ENCODE assay signal across 8 cellular contexts in the genomic region with DNA sequence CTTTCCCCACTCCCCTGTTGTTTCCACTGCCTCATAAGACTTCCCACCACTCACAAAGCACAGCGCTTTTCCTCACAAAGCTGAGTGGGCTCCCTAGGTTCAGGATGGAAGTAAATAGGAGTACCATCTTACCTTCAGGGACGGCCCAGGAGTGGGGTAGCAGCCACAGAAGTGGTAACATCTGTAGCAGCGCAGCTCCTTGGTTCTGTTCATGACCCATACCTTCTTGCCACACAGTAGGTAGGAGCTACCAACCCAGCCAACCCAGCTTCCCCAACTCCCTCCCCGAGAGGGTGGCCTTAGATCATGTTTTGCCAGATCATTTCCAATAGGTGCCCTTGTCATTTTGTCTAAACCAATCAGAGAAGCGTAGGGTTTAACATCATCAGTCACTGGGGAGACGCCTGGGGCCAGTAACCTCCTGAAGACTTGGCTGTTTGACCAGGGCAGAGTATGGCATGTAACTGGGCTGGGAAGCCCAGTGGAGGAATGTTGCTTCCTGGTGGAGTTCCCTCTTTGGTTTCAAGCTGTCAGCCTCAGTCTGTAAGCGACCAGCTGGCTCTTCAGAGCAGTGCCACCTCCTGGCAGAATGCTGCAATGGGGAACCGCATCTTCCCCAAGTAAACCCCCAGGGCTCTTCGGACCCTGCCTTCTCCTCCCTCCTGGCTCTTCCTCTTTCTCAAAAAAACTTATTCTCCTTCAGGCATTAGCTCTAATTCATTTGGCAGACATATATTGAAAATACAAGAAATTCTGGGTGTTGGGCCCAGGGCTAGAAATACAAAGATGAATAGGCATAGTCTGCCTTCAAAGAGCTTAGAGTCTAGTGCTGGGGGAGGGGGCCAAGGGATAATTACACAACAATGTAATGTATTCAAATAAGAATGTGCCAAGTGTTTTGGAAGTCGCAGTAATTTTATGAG.
DNase-seq lines count a peak whose midpoint lies in the region; ATAC-seq, FAIRE-seq and TF ChIP-seq lines count a peak whose summit lies in the region.

Gene HLA-DMA, minus strand, starts transcription at position 281 of the 923 bp plus-strand sequence. Its CDS starts 61 bp downstream, at position 220.

- peak; percentile 88 for ATAC-seq in GM18502 (IDR thresholded peaks at IDR 0.05; ENCODE audit: poor library complexity, unreplicated experiment)
- ATAC-seq in HG02884 (IDR thresholded peaks at IDR 0.05; ENCODE audit: unreplicated experiment), result peak; percentile 75

- DNase-seq in AG04449 (ENCODE audit: low read depth, low spot score) (peak; percentile 93), NCI-H2196 (lab: John Stamatoyannopoulos, UW; ENCODE audit: unreplicated experiment) (peak; percentile 84), left kidney (ENCODE audit: low read depth, low spot score) (peak; percentile 89)
- DNase-seq in activated CD4-positive, alpha-beta T cell treated with anti-CD3 and anti-CD28 coated beads for 1 hour, result peak; percentile 62
- DNase-seq in stimulated activated CD4-positive, alpha-beta T cell treated with anti-CD3 and anti-CD28 coated beads, Interleukin-2, amount 100 ng/mL, for 4 hours (ENCODE audit: low read depth), result peak; percentile 67

- POLR2A ChIA-PET in AG04449 (lab: Yijun Ruan, JAX), result interaction anchor here (0.6 to 4.2 kb wide), 6 partner anchors 13 to 31 kb away, joined by 3 to 58 read pairs (median 4); partner anchors contain the start of gene BRD2

- H3K4me3 ChIP-seq in AG04449 (ENCODE audit: low read depth, low read length), result no peak within 1 kb of the TSS

- peak; percentile 84 for TF ChIP-seq CTCF in AG04449 (IDR thresholded peaks at IDR 0.05; ENCODE audit: insufficient read depth, low read length, missing control alignments)

- peak; percentile 68 for FAIRE-seq in colon (lab: Jason Lieb, UNC)

- CTCF ChIA-PET in AG04449 (lab: Yijun Ruan, JAX), result interaction anchor here (0.7 to 9.5 kb wide), 38 partner anchors 10 to 219 kb away, joined by 3 to 182 read pairs (median 8); partner anchors contain the start of genes BRD2, HLA-DMB, PSMB9 and TAP1
